In the genomic region with DNA sequence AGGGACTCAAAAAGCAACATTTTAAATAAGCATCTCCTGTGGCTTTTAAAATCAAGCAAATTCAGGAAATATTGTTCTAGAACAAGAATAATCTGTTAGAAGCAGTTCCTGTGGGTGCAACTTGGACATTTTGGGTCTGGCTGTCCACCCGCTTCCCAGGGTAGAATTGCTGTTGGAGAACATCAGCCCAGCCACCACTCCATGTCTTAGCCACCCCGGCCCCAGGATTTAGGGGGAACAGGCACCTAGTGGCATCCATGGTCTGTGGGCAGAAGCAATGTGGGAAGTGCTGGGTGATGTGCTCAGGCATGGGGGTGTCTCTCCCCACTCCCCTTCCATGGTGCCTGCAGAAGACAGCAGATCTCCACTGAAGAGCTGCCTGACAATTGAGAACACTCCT, we compare ENCODE assay signal across 12 cellular contexts.
DNase-seq lines count a peak whose midpoint lies in the region; ATAC-seq and TF ChIP-seq lines count a peak whose summit lies in the region.
"Had no signal": no experiment of that assay in that cellular context is flagged by ENCODE, and none has a peak within 500 bp of the region (broad histone marks: within the 10 kb centered on the region; RNA-seq: fewer than 3 reads in every experiment).

No MANE protein-coding gene starts in this region.

- TF ChIP-seq CTCF in brain microvascular endothelial cell (IDR thresholded peaks at IDR 0.05; ENCODE audit: low read depth, low read length, missing control alignments) (no peak), vagina (IDR thresholded peaks at IDR 0.05) (no peak), GM13976 (IDR thresholded peaks at IDR 0.05; ENCODE audit: borderline replicate concordance, control extremely low read depth, extremely low read depth, insufficient read depth, missing control alignments) (no peak), MM.1S (IDR thresholded peaks at IDR 0.05; ENCODE audit: low read length) (no peak)

- no peaks in the 10 kb centered on the region for H4K20me1 ChIP-seq in MM.1S (ENCODE audit: insufficient read depth, low read length)

- 96% methylated on average over 2 of the region's 2 CpGs for whole genome bisulfite sequencing in right cardiac atrium

- H3K4me3 ChIP-seq in right cardiac atrium (ENCODE audit: low read length) (no peak overlapping the region), brain microvascular endothelial cell (ENCODE audit: low read depth, low read length) (no peak overlapping the region), mucosa of rectum (ENCODE audit: low read length in 2 of 2) (no peak overlapping the region), vagina (no peak overlapping the region), MM.1S (ENCODE audit: low read length) (no peak overlapping the region)
- H3K4me3 ChIP-seq: left lung, Peyer's patch had no signal

- intact Hi-C loops in right cardiac atrium (cut with DNase I), result loop anchor here (2.0 to 10.0 kb wide), 7 partner anchors 47 to 504 kb away; a partner anchor contains a TSS
- intact Hi-C loops in cardiac septum (cut with DNase I), result loop anchor here (2.0 to 10.0 kb wide), 6 partner anchors 50 to 584 kb away; a partner anchor contains a TSS
- intact Hi-C loops in vagina (cut with DNase I), result loop anchor here (10.0 kb wide), 2 partner anchors 124 to 164 kb away; a partner anchor contains a TSS

- TF ChIP-seq POLR2A in vagina (IDR thresholded peaks at IDR 0.05), result no peak

- peaks cover 6% of the 10 kb centered on the region; the same call in 1 of the 2 replicates for H3F3A ChIP-seq in MM.1S (ENCODE audit: insufficient read depth, low read length)

- H3K27ac ChIP-seq in right cardiac atrium (ENCODE audit: low read length) (peak overlapping the region; percentile 14), brain microvascular endothelial cell (peak overlapping the region; percentile 9), mucosa of rectum (ENCODE audit: low read depth in 2 of 2, low read length in 2 of 2) (peak overlapping the region; percentile 66 to 67), vagina (peak overlapping the region; percentile 86), MM.1S (ENCODE audit: low read length) (no peak overlapping the region)

- no peaks in the 10 kb centered on the region for H3K79me2 ChIP-seq in MM.1S (ENCODE audit: low read length)

- ATAC-seq in right cardiac atrium, result peak in 1 of 2 donors; percentile 5

- in situ Hi-C loops in brain microvascular endothelial cell (cut with HindIII; ENCODE audit: low pct_ligation_motif_present, low sequenced_read_pairs) (loop anchor here (25.0 kb wide), 1 partner anchor 277 kb away; no protein-coding TSS in a partner anchor), GM13976 (cut with MboI; ENCODE audit: low sequenced_read_pairs, unreplicated experiment) (loop anchor here (5.0 to 10.0 kb wide), 3 partner anchors 52 to 284 kb away; no protein-coding TSS in a partner anchor)

- H3K36me3 ChIP-seq in brain microvascular endothelial cell (replicated peaks), result no peaks in the 10 kb centered on the region
- no peaks in the 10 kb centered on the region for H3K36me3 ChIP-seq in mucosa of rectum (ENCODE audit: control insufficient read depth in 2 of 2, insufficient read depth in 2 of 2, low read length in 2 of 2)
- no peaks in the 10 kb centered on the region for H3K36me3 ChIP-seq in vagina
- H3K36me3 ChIP-seq in MM.1S (replicated peaks; ENCODE audit: insufficient read depth, low read length), result no peaks in the 10 kb centered on the region
- H3K36me3 ChIP-seq: left lung, Peyer's patch had no signal

- H3K4me2 ChIP-seq in MM.1S (ENCODE audit: low read depth, low read length), result no peak overlapping the region

- peak overlapping the region in 1 of 2 donors; percentile 54 for H3K9ac ChIP-seq in mucosa of rectum (ENCODE audit: low read depth in 1 of 2, low read length in 2 of 2)
- H3K9ac ChIP-seq in MM.1S (ENCODE audit: low read length), result no peak overlapping the region

- no peaks in the 10 kb centered on the region for H3K27me3 ChIP-seq in right cardiac atrium (ENCODE audit: control insufficient read depth, insufficient read depth)
- H3K27me3 ChIP-seq in brain microvascular endothelial cell (replicated peaks), result no peaks in the 10 kb centered on the region
- no peaks in the 10 kb centered on the region for H3K27me3 ChIP-seq in mucosa of rectum (ENCODE audit: control insufficient read depth in 2 of 2, insufficient read depth in 2 of 2, low read length in 2 of 2)
- H3K27me3 ChIP-seq in vagina, result no peaks in the 10 kb centered on the region
- no peaks in the 10 kb centered on the region for H3K27me3 ChIP-seq in MM.1S (replicated peaks; ENCODE audit: insufficient read depth, low read length)
- H3K27me3 ChIP-seq: Peyer's patch had no signal

- no peak overlapping the region for H2AFZ ChIP-seq in MM.1S (ENCODE audit: low read length)

- no peak for DNase-seq in right cardiac atrium
- DNase-seq in cardiac septum (ENCODE audit: low spot score), result no peak
- no peak for DNase-seq in brain microvascular endothelial cell
- peak in 1 of 2 donors; percentile 85 for DNase-seq in vagina (ENCODE audit: extremely low spot score in 2 of 2)
- no peak for DNase-seq in GM13976 (ENCODE audit: low spot score)
- no peak for DNase-seq in MM.1S
- DNase-seq in occipital lobe (lab: John Stamatoyannopoulos, UW), result no peak
- DNase-seq: activated CD4-positive, CD25-positive, alpha-beta regulatory T cell treated with anti-CD3 and anti-CD28 coated beads, Interleukin-2, amount 50 U/mL, for 72 hours; stimulated activated CD8-positive, alpha-beta memory T cell treated with anti-CD3 and anti-CD28 coated beads, Interleukin-4, amount 100 ng/mL, for 48 hours had no signal

- H3K4me1 ChIP-seq in right cardiac atrium (ENCODE audit: control insufficient read depth, insufficient read depth, low read length) (peaks cover 3% of the 10 kb centered on the region), mucosa of rectum (ENCODE audit: control insufficient read depth in 2 of 2, insufficient read depth in 2 of 2, low read length in 2 of 2) (peaks cover 20 to 21% of the 10 kb centered on the region in 2 donors), vagina (peaks cover 38% of the 10 kb centered on the region), MM.1S (ENCODE audit: low read length) (peaks cover 25% of the 10 kb centered on the region)

- H3K9me3 ChIP-seq in right cardiac atrium (ENCODE audit: control insufficient read depth, low read length) (no peaks in the 10 kb centered on the region), mucosa of rectum (ENCODE audit: control insufficient read depth in 2 of 2, low read length in 2 of 2) (no peaks in the 10 kb centered on the region), vagina (peaks cover 4% of the 10 kb centered on the region), MM.1S (replicated peaks; ENCODE audit: insufficient read depth, low read length) (no peaks in the 10 kb centered on the region)

- H3K9me2 ChIP-seq in MM.1S (replicated peaks; ENCODE audit: insufficient read depth, low read length), result no peaks in the 10 kb centered on the region
